In genomic region chr12:130982565-130983225, GRCh38 we compare ENCODE assay signal across 15 cellular contexts. TPM values are rescaled to one million over a fixed set of nuclear protein-coding genes. Genes with fewer than 3 reads are reported as not detected.
DNase-seq lines count a peak whose midpoint lies in the region; ATAC-seq and TF ChIP-seq lines count a peak whose summit lies in the region.
"Had no signal": no experiment of that assay in that cellular context is flagged by ENCODE, and none has a peak within 500 bp of the region (broad histone marks: within the 10 kb centered on the region; RNA-seq: fewer than 3 reads in every experiment).

No MANE protein-coding gene starts in this region.

- TF ChIP-seq CTCF in HEK293 (tag by site-specific recombination; IDR thresholded peaks at IDR 0.05) (no peak), heart left ventricle (IDR thresholded peaks at IDR 0.05) (no peak)

- no peak overlapping the region for H4K8ac ChIP-seq in neuronal stem cell (ENCODE audit: low read depth, low read length)

- peaks cover 49 to 68% (median 60%) of the 10 kb centered on the region in 10 experiments for H3K4me1 ChIP-seq in BLaER1 treated with 17β-estradiol and CSF1 and Interleukin-3, amounts not matched to agents 10 nM and 100 nM
- H3K4me1 ChIP-seq in HEK293 (ENCODE audit: control insufficient read depth, insufficient read depth, low read length) (peaks cover 5% of the 10 kb centered on the region; the same call in 1 of the 2 replicates), heart left ventricle (peaks cover 0 to 39% (median 12%) of the 10 kb centered on the region in 12 donors), neuronal stem cell (ENCODE audit: control insufficient read depth in 2 of 2, insufficient read depth in 1 of 2, low read depth in 1 of 2, low read length in 2 of 2) (peaks cover 0 to 3% of the 10 kb centered on the region in 2 donors)
- H3K4me1 ChIP-seq: SJCRH30 had no signal

- H3K36me3 ChIP-seq in BLaER1 treated with 17β-estradiol and CSF1 and Interleukin-3, amounts not matched to agents 10 nM and 100 nM = no peaks in the 10 kb centered on the region
- H3K36me3 ChIP-seq in HEK293 (ENCODE audit: control insufficient read depth in 2 of 2, insufficient read depth in 1 of 2, low read length in 2 of 2) (no peaks in the 10 kb centered on the region), heart left ventricle (peaks cover 0 to 18% (median 8%) of the 10 kb centered on the region in 9 donors), neuronal stem cell (replicated peaks in 1 of 2; ENCODE audit: control insufficient read depth in 2 of 2, insufficient read depth in 2 of 2, low read length in 2 of 2) (no peaks in the 10 kb centered on the region)
- H3K36me3 ChIP-seq: SJCRH30 had no signal

- H3K23ac ChIP-seq in neuronal stem cell (ENCODE audit: low read depth, low read length, poor library complexity) = no peak overlapping the region

- intact Hi-C loops in heart left ventricle (cut with DNase I) = no loop called here

- H2AK5ac ChIP-seq in neuronal stem cell (ENCODE audit: low read depth, low read length) = no peak overlapping the region

- CTCF ChIA-PET in HEK293 (lab: Yijun Ruan, JAX) = no interaction called here

- no peaks in the 10 kb centered on the region for H3K79me1 ChIP-seq in neuronal stem cell (ENCODE audit: low read depth, low read length)

- no peak overlapping the region for H2AFZ ChIP-seq in neuronal stem cell (ENCODE audit: low read length)

- no peak overlapping the region for H3K18ac ChIP-seq in neuronal stem cell (ENCODE audit: low read length)

- peak in 1 of 4 donors; percentile 6 for ATAC-seq in heart left ventricle
- ATAC-seq in GM18498 (IDR thresholded peaks at IDR 0.05; ENCODE audit: unreplicated experiment) = no peak
- ATAC-seq in GM19328 (IDR thresholded peaks at IDR 0.05; ENCODE audit: unreplicated experiment) = no peak

- H3K4ac ChIP-seq in neuronal stem cell (ENCODE audit: low read length) = no peak overlapping the region

- no peak for DNase-seq in heart left ventricle
- DNase-seq in neuronal stem cell (ENCODE audit: low spot score) = no peak
- DNase-seq in NCI-H524 treated with DMSO at 0.1 percent for 48 hours (lab: John Stamatoyannopoulos, UW) = no peak
- DNase-seq: ACHN, H7, Kasumi-1, NCI-H1417, NCI-H1930, NCI-H2171 treated with DMSO at 0.1 percent for 48 hours, NCI-H510A, SJCRH30 had no signal

- POLR2A ChIA-PET in HEK293 (lab: Yijun Ruan, JAX) = no interaction called here

- WGBS in heart left ventricle, 4 donors = 74 to 82% (median 75%) methylated on average over 11 of the region's 11 CpGs
- no CpG with 5 or more reads among the region's 11 CpGs for WGBS in neuronal stem cell (ENCODE audit: extremely low coverage in 2 of 2, insufficient read length in 2 of 2, insufficient replicate concordance in 1 of 2), 2 donors

- TF ChIP-seq POLR2A in heart left ventricle (IDR thresholded peaks at IDR 0.05) = no peak

- no peak overlapping the region for H2BK15ac ChIP-seq in neuronal stem cell (ENCODE audit: low read length)

- no peak overlapping the region for H2BK5ac ChIP-seq in neuronal stem cell (ENCODE audit: low read length)

- no peak overlapping the region for H3K27ac ChIP-seq in BLaER1 treated with 17β-estradiol and CSF1 and Interleukin-3, amounts not matched to agents 10 nM and 100 nM
- H3K27ac ChIP-seq in HEK293 (ENCODE audit: extremely low read depth, low read depth, low read length) (no peak overlapping the region), heart left ventricle (peak overlapping the region in 8 of 12 donors; percentile 27 to 59 (median 50)), neuronal stem cell (replicated peaks; ENCODE audit: low read length) (no peak overlapping the region)
- H3K27ac ChIP-seq: SJCRH30 had no signal

- H2BK120ac ChIP-seq in neuronal stem cell (ENCODE audit: low read depth, low read length) = no peak overlapping the region

- H3K4me3 ChIP-seq in BLaER1 treated with 17β-estradiol and CSF1 and Interleukin-3, amounts not matched to agents 10 nM and 100 nM = no peak overlapping the region
- H3K4me3 ChIP-seq in HEK293 (ENCODE audit: low read depth, low read length) (no peak overlapping the region), heart left ventricle (no peak overlapping the region), neuronal stem cell (ENCODE audit: low read length in 2 of 2) (no peak overlapping the region)
- H3K4me3 ChIP-seq: SJCRH30 had no signal

- H3K14ac ChIP-seq in neuronal stem cell (ENCODE audit: low read length) = no peak overlapping the region

- no peaks in the 10 kb centered on the region for H4K20me1 ChIP-seq in BLaER1 treated with 17β-estradiol and CSF1 and Interleukin-3, amounts not matched to agents 10 nM and 100 nM

- no peak overlapping the region for H3K9ac ChIP-seq in BLaER1 treated with 17β-estradiol and CSF1 and Interleukin-3, amounts not matched to agents 10 nM and 100 nM
- peak overlapping the region; percentile 17 for H3K9ac ChIP-seq in neuronal stem cell (ENCODE audit: low read depth, low read length, poor library complexity)

- H3K4me2 ChIP-seq in BLaER1 treated with 17β-estradiol and CSF1 and Interleukin-3, amounts not matched to agents 10 nM and 100 nM = peak overlapping the region; percentile 72 to 92 (median 83)
- no peak overlapping the region for H3K4me2 ChIP-seq in neuronal stem cell (ENCODE audit: insufficient read depth, low read length, poor library complexity, severe bottlenecking)

- no peak overlapping the region for H2BK12ac ChIP-seq in neuronal stem cell (ENCODE audit: low read length)

- H4K91ac ChIP-seq in neuronal stem cell (ENCODE audit: low read depth, low read length, poor library complexity) = no peak overlapping the region

- H3K27me3 ChIP-seq in BLaER1 treated with 17β-estradiol and CSF1 and Interleukin-3, amounts not matched to agents 10 nM and 100 nM = no peaks in the 10 kb centered on the region
- H3K27me3 ChIP-seq in heart left ventricle = no peaks in the 10 kb centered on the region
- peaks cover 0 to 19% (median 0%) of the 10 kb centered on the region in 3 experiments for H3K27me3 ChIP-seq in neuronal stem cell (ENCODE audit: control insufficient read depth in 3 of 3, insufficient read depth in 3 of 3, low read depth in 1 of 3, low read length in 3 of 3)

- H3K9me3 ChIP-seq in BLaER1 treated with 17β-estradiol and CSF1 and Interleukin-3, amounts not matched to agents 10 nM and 100 nM (replicated peaks in 1 of 11) = no peaks in the 10 kb centered on the region
- H3K9me3 ChIP-seq in HEK293 (ENCODE audit: control insufficient read depth, insufficient read depth, low read depth, low read length) = no peaks in the 10 kb centered on the region
- no peaks in the 10 kb centered on the region for H3K9me3 ChIP-seq in heart left ventricle
- no peaks in the 10 kb centered on the region for H3K9me3 ChIP-seq in neuronal stem cell (replicated peaks in 1 of 2; ENCODE audit: control insufficient read depth in 2 of 2, insufficient read depth in 1 of 2, low read depth in 1 of 2, low read length in 2 of 2)
- H3K9me3 ChIP-seq: SJCRH30 had no signal

TF ChIP-seq in HEK293, 187 proteins besides CTCF, POLR2A, EP300 and RAD21 (continues in another document):
- TF ChIP-seq EGR2 (tag by site-specific recombination; IDR thresholded peaks at IDR 0.05; ENCODE audit: low read depth) (0 out of 2 replicates have a peak, but pooled peaks have one; percentile 20), ZXDB (tag by site-specific recombination; IDR thresholded peaks at IDR 0.05) (no peak), ZNF473 (tag by site-specific recombination; IDR thresholded peaks at IDR 0.05) (no peak), ZNF600 (tag by site-specific recombination; IDR thresholded peaks at IDR 0.05) (no peak), ZFHX2 (tag by site-specific recombination; conservative IDR thresholded peaks at IDR 0.05) (peak; percentile 50; the same call in 1 of the 2 replicates), ZNF335 (tag by site-specific recombination; conservative IDR thresholded peaks at IDR 0.05) (no peak), ZNF426 (tag by site-specific recombination; IDR thresholded peaks at IDR 0.05) (no peak), ZNF114 (tag by site-specific recombination; IDR thresholded peaks at IDR 0.05) (no peak), REST (tag by site-specific recombination; IDR thresholded peaks at IDR 0.05) (no peak), ZNF174 (tag by site-specific recombination; IDR thresholded peaks at IDR 0.05) (no peak), ZNF133 (tag by site-specific recombination; IDR thresholded peaks at IDR 0.05) (no peak), ZNF701 (tag by site-specific recombination; IDR thresholded peaks at IDR 0.05) (no peak)

RNA-seq across cellular contexts. Expression of gene ADGRD1, which starts 29.0 kb away (rescaled TPM):
- 100 to 1,000 TPM in 2 of 9 donors, 10 to 100 TPM in 7; 36.3 to 109 (median 75.1) TPM for total RNA-seq in heart left ventricle
- polyA plus RNA-seq in heart left ventricle = 10 to 100 TPM; 22.7 to 25.7 TPM
- 0.28 TPM for polyA plus RNA-seq in neuronal stem cell (2013, experiment 1 of 2)
- 0.32 TPM for polyA plus RNA-seq in neuronal stem cell (2013, experiment 2 of 2)

Comparison
In these comparisons a context has a peak if more than half of its experiments do, and no peak if none do; other contexts are left out.
1. H3K27ac ChIP-seq: peak in heart left ventricle (8 of 12); none in BLaER1 treated with 17β-estradiol and CSF1 and Interleukin-3, amounts not matched to agents 10 nM and 100 nM (0 of 11), HEK293 (single experiment) and neuronal stem cell (single experiment).